ENCODE assay signal across 1 cellular context in genomic region chr4:160142579-160142978, GRCh38.
TF ChIP-seq lines count a peak whose summit lies in the region.

No MANE protein-coding gene starts in this region.

TF ChIP-seq in GM12878, 131 proteins besides CTCF, POLR2A, EP300 and RAD21 (continued from another document):
- TF ChIP-seq SKIL (IDR thresholded peaks at IDR 0.05; ENCODE audit: low read depth, poor library complexity, severe bottlenecking) (peak; percentile 74), EGR1 (IDR thresholded peaks at IDR 0.05; ENCODE audit: borderline replicate concordance in 1 of 2, low read depth in 2 of 2, low read length in 2 of 2) (no peak), RELA (IDR thresholded peaks at IDR 0.05; ENCODE audit: borderline replicate concordance, partially characterized antibody) (no peak), MLLT1 (IDR thresholded peaks at IDR 0.05) (peak; percentile 85), ATF7 (IDR thresholded peaks at IDR 0.05; ENCODE audit: low read depth) (peak; percentile 71), NR2F1 (conservative IDR thresholded peaks at IDR 0.05) (peak; percentile 84), BMI1 (IDR thresholded peaks at IDR 0.05; ENCODE audit: borderline replicate concordance) (peak; percentile 41; the same call in 1 of the 2 replicates), PKNOX1 (IDR thresholded peaks at IDR 0.05) (peak; percentile 63; the same call in 1 of the 2 replicates), NFIC (IDR thresholded peaks at IDR 0.05; ENCODE audit: low read depth, low read length) (peak; percentile 58; the same call in 1 of the 2 replicates), ZNF592 (IDR thresholded peaks at IDR 0.05) (no peak), IKZF2 (IDR thresholded peaks at IDR 0.05) (peak; percentile 66 to 73; a peak in 2 of 4 replicates), JUNB (IDR thresholded peaks at IDR 0.05) (peak; percentile 41; the same call in 1 of the 2 replicates), RAD51 (IDR thresholded peaks at IDR 0.05) (no peak), ATF2 (IDR thresholded peaks at IDR 0.05; ENCODE audit: low read length) (peak; percentile 66), DPF2 (IDR thresholded peaks at IDR 0.05) (peak; percentile 81), ZSCAN29 (IDR thresholded peaks at IDR 0.05) (no peak), POU2F2 (IDR thresholded peaks at IDR 0.05; ENCODE audit: borderline replicate concordance, low read depth, low read length) (peak; percentile 42; the same call in 1 of the 3 replicates)
